11 cellular contexts compared by ENCODE assay signal in genomic region chr9:107213080-107213479, GRCh38.
DNase-seq lines count a peak whose midpoint lies in the region; ATAC-seq and TF ChIP-seq lines count a peak whose summit lies in the region.
"Had no signal": no experiment of that assay in that cellular context is flagged by ENCODE, and none has a peak within 500 bp of the region (broad histone marks: within the 10 kb centered on the region; RNA-seq: fewer than 3 reads in every experiment).

No MANE protein-coding gene starts in this region.

- H3K27ac ChIP-seq in osteoblast (ENCODE audit: low read depth, low read length): peak overlapping the region; percentile 68

- H4K20me1 ChIP-seq in osteoblast (ENCODE audit: insufficient read depth, low read length): no peaks in the 10 kb centered on the region

- peak overlapping the region; percentile 39 for H3K27ac Mint-ChIP-seq in activated CD8-positive, alpha-beta T cell treated with anti-CD3 and anti-CD28 coated beads, Interleukin-2, amount 10 ng/mL, durations not matched to agents 7 days and 5 days

- ATAC-seq in GM19035 (IDR thresholded peaks at IDR 0.05; ENCODE audit: unreplicated experiment) (peak; percentile 31), HG02852 (IDR thresholded peaks at IDR 0.05; ENCODE audit: unreplicated experiment) (peak; percentile 24)
- peak; percentile 31 for ATAC-seq in activated CD8-positive, alpha-beta T cell treated with anti-CD3 and anti-CD28 coated beads, Interleukin-2, amount 10 ng/mL, durations not matched to agents 7 days and 5 days

- POLR2A ChIA-PET in activated CD8-positive, alpha-beta T cell treated with anti-CD3 and anti-CD28 coated beads, Interleukin-2, amount 10 ng/mL, durations not matched to agents 7 days and 5 days (lab: Charles Lee): no interaction called here

- no peaks in the 10 kb centered on the region for H3K36me3 ChIP-seq in osteoblast (ENCODE audit: insufficient read depth, low read length)

- H3K4me1 Mint-ChIP-seq in activated CD8-positive, alpha-beta T cell treated with anti-CD3 and anti-CD28 coated beads, Interleukin-2, amount 10 ng/mL, durations not matched to agents 7 days and 5 days (ENCODE audit: low read depth): peaks cover 18% of the 10 kb centered on the region

- H3K36me3 Mint-ChIP-seq in activated CD8-positive, alpha-beta T cell treated with anti-CD3 and anti-CD28 coated beads, Interleukin-2, amount 10 ng/mL, durations not matched to agents 7 days and 5 days (ENCODE audit: low read depth): no peaks in the 10 kb centered on the region
- H3K36me3 Mint-ChIP-seq: activated naive CD8-positive, alpha-beta T cell had no signal

- H3K27me3 ChIP-seq in osteoblast (ENCODE audit: insufficient read depth, low read length): no peaks in the 10 kb centered on the region

- H3K9me3 Mint-ChIP-seq in activated CD8-positive, alpha-beta T cell treated with anti-CD3 and anti-CD28 coated beads, Interleukin-2, amount 10 ng/mL, durations not matched to agents 7 days and 5 days (ENCODE audit: insufficient read depth): no peaks in the 10 kb centered on the region

- H3K79me2 ChIP-seq in osteoblast (ENCODE audit: insufficient read depth, low read length): no peaks in the 10 kb centered on the region

- peaks cover 34% of the 10 kb centered on the region for H3K4me1 ChIP-seq in osteoblast (ENCODE audit: insufficient read depth, low read length)

- H2AFZ ChIP-seq in osteoblast (ENCODE audit: low read length): no peak overlapping the region

- H3K27me3 Mint-ChIP-seq in activated CD8-positive, alpha-beta T cell treated with anti-CD3 and anti-CD28 coated beads, Interleukin-2, amount 10 ng/mL, durations not matched to agents 7 days and 5 days (ENCODE audit: low read depth): peaks cover 10% of the 10 kb centered on the region

- peak overlapping the region; percentile 44 for H3K4me2 ChIP-seq in osteoblast (ENCODE audit: insufficient read depth, low read length)

- no peak for DNase-seq in activated CD8-positive, alpha-beta T cell treated with anti-CD3 and anti-CD28 coated beads, Interleukin-2, amount 10 ng/mL, durations not matched to agents 7 days and 5 days
- DNase-seq in osteoblast (ENCODE audit: insufficient read length, low spot score, missing footprints) (no peak), NCI-H2081 treated with DMSO at 0.1 percent for 48 hours (lab: John Stamatoyannopoulos, UW) (no peak), NCI-H1105 (lab: John Stamatoyannopoulos, UW) (no peak), inferior parietal cortex (ENCODE audit: extremely low spot score) (no peak), cerebellar cortex (ENCODE audit: low spot score) (no peak)
- DNase-seq: DND-41, NCI-H1092 had no signal

- H3K4me3 Mint-ChIP-seq in activated CD8-positive, alpha-beta T cell treated with anti-CD3 and anti-CD28 coated beads, Interleukin-2, amount 10 ng/mL, durations not matched to agents 7 days and 5 days: no peak overlapping the region
- H3K4me3 Mint-ChIP-seq: activated naive CD8-positive, alpha-beta T cell had no signal

- H3K4me3 ChIP-seq in osteoblast (ENCODE audit: insufficient read depth, low read length): no peak overlapping the region

- no peaks in the 10 kb centered on the region for H3K9me3 ChIP-seq in osteoblast (ENCODE audit: low read depth, low read length)

- CTCF ChIA-PET in activated CD8-positive, alpha-beta T cell treated with anti-CD3 and anti-CD28 coated beads, Interleukin-2, amount 10 ng/mL, durations not matched to agents 7 days and 5 days (lab: Charles Lee): interaction anchor here (1.3 to 1.5 kb wide), 2 partner anchors 25 to 128 kb away, joined by 3 to 7 read pairs; no protein-coding TSS in a partner anchor

- no peak for TF ChIP-seq CTCF in osteoblast (IDR thresholded peaks at IDR 0.05; ENCODE audit: extremely low read depth, low read depth, low read length)
